In genomic region chr14:90331497-90332270, GRCh38 we compare ENCODE assay signal across 8 cellular contexts. TPM values are rescaled to one million over a fixed set of nuclear protein-coding genes. Genes with fewer than 3 reads are reported as not detected.
DNase-seq lines count a peak whose midpoint lies in the region; ATAC-seq and TF ChIP-seq lines count a peak whose summit lies in the region.

A gene with protein sequence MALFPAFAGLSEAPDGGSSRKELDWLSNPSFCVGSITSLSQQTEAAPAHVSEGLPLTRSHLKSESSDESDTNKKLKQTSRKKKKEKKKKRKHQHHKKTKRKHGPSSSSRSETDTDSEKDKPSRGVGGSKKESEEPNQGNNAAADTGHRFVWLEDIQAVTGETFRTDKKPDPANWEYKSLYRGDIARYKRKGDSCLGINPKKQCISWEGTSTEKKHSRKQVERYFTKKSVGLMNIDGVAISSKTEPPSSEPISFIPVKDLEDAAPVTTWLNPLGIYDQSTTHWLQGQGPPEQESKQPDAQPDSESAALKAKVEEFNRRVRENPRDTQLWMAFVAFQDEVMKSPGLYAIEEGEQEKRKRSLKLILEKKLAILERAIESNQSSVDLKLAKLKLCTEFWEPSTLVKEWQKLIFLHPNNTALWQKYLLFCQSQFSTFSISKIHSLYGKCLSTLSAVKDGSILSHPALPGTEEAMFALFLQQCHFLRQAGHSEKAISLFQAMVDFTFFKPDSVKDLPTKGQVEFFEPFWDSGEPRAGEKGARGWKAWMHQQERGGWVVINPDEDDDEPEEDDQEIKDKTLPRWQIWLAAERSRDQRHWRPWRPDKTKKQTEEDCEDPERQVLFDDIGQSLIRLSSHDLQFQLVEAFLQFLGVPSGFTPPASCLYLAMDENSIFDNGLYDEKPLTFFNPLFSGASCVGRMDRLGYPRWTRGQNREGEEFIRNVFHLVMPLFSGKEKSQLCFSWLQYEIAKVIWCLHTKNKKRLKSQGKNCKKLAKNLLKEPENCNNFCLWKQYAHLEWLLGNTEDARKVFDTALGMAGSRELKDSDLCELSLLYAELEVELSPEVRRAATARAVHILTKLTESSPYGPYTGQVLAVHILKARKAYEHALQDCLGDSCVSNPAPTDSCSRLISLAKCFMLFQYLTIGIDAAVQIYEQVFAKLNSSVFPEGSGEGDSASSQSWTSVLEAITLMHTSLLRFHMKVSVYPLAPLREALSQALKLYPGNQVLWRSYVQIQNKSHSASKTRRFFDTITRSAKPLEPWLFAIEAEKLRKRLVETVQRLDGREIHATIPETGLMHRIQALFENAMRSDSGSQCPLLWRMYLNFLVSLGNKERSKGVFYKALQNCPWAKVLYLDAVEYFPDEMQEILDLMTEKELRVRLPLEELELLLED (minus strand): TSS chr14:90331941. CDS start chr14:90331904, 37 bp downstream.

- H3K4me3 ChIP-seq in GM12864 (ENCODE audit: low read depth, low read length) = peak within 1 kb of the TSS; percentile 85
- H3K4me3 ChIP-seq in testis = peak within 1 kb of the TSS; percentile 73 to 87

- TF ChIP-seq CTCF in GM12864 (IDR thresholded peaks at IDR 0.05; ENCODE audit: low read depth, low read length, missing control alignments) = no peak
- no peak for TF ChIP-seq CTCF in omental fat pad (IDR thresholded peaks at IDR 0.05)
- no peak for TF ChIP-seq CTCF in testis (IDR thresholded peaks at IDR 0.05)

- H3K36me3 Mint-ChIP-seq in activated naive CD4-positive, alpha-beta T cell treated with anti-CD3 and anti-CD28 coated beads, Interleukin-2, amount 50 U/mL, for 72 hours = peaks cover 10 to 18% of the 10 kb centered on the region in 2 donors

- H3K9me3 Mint-ChIP-seq in activated naive CD4-positive, alpha-beta T cell treated with anti-CD3 and anti-CD28 coated beads, Interleukin-2, amount 50 U/mL, for 72 hours = no peaks in the 10 kb centered on the region

- DNase-seq in GM12864 (ENCODE audit: low read depth) (peak; percentile 89), NCI-H1105 treated with DMSO at 0.1 percent for 48 hours (lab: John Stamatoyannopoulos, UW) (peak; percentile 64), SKM-1 treated with dmso at 0.1 percent for 144 hours (lab: John Stamatoyannopoulos, UW; ENCODE audit: unreplicated experiment) (peak; percentile 59), glomerular visceral epithelial cell (ENCODE audit: extremely low spot score) (peak; percentile 96), omental fat pad (ENCODE audit: low spot score) (peak; percentile 98), testis (peak; percentile 100)
- DNase-seq in activated naive CD4-positive, alpha-beta T cell treated with anti-CD3 and anti-CD28 coated beads, Interleukin-2, amount 50 U/mL, for 72 hours (ENCODE audit: low spot score in 2 of 2) = peak; percentile 91 to 98

- intact Hi-C loops in testis (cut with DNase I; ENCODE audit: low total_unique reads) = no loop called here

- ATAC-seq in HG02678 (IDR thresholded peaks at IDR 0.05; ENCODE audit: unreplicated experiment) (peak; percentile 97), omental fat pad (ENCODE audit: low FRiP score) (peak; percentile 100)
- ATAC-seq in activated naive CD4-positive, alpha-beta T cell treated with anti-CD3 and anti-CD28 coated beads, Interleukin-2, amount 50 U/mL, for 72 hours = peak; percentile 97 to 99

- no peaks in the 10 kb centered on the region for H3K36me3 ChIP-seq in testis (ENCODE audit: low read depth, missing control alignments)

- H3K27me3 ChIP-seq in testis = no peaks in the 10 kb centered on the region

- peaks cover 13% of the 10 kb centered on the region for H3K4me1 ChIP-seq in testis

- H3K27ac ChIP-seq in testis = peak within 1 kb of the TSS; percentile 83 to 89

- H3K27ac Mint-ChIP-seq in activated naive CD4-positive, alpha-beta T cell treated with anti-CD3 and anti-CD28 coated beads, Interleukin-2, amount 50 U/mL, for 72 hours = peak within 1 kb of the TSS; percentile 95 to 98

- WGBS in testis, 2 donors = 3 to 9% methylated on average over 12 to 46 of the region's 46 CpGs

- H3K9me3 ChIP-seq in testis = no peaks in the 10 kb centered on the region

- TF ChIP-seq POLR2A in testis (IDR thresholded peaks at IDR 0.05) = no peak

RNA-seq across cellular contexts. Expression of the gene that starts here (rescaled TPM):
- 10 to 100 TPM; 21.1 to 34.6 TPM for total RNA-seq in activated naive CD4-positive, alpha-beta T cell treated with anti-CD3 and anti-CD28 coated beads, Interleukin-2, amount 50 U/mL, for 72 hours
- total RNA-seq in omental fat pad (10 to 100 TPM in 2 of 4 donors, 1 to 10 TPM in 2; 6.3 to 15.4 (median 8.9) TPM), testis (10 to 100 TPM; 31.3 to 34.8 TPM)
- 16.7 TPM for polyA plus RNA-seq in testis (ENCODE audit: insufficient read depth, low read depth, low replicate concordance)

Comparison
In these comparisons a context has a peak if more than half of its experiments do, and no peak if none do; other contexts are left out.
1. Peak in every context shown above with its lines: DNase-seq, ATAC-seq, H3K4me3 ChIP-seq and H3K27ac ChIP-seq.